Comparison of ENCODE assay signal across 10 cellular contexts in the genomic region with DNA sequence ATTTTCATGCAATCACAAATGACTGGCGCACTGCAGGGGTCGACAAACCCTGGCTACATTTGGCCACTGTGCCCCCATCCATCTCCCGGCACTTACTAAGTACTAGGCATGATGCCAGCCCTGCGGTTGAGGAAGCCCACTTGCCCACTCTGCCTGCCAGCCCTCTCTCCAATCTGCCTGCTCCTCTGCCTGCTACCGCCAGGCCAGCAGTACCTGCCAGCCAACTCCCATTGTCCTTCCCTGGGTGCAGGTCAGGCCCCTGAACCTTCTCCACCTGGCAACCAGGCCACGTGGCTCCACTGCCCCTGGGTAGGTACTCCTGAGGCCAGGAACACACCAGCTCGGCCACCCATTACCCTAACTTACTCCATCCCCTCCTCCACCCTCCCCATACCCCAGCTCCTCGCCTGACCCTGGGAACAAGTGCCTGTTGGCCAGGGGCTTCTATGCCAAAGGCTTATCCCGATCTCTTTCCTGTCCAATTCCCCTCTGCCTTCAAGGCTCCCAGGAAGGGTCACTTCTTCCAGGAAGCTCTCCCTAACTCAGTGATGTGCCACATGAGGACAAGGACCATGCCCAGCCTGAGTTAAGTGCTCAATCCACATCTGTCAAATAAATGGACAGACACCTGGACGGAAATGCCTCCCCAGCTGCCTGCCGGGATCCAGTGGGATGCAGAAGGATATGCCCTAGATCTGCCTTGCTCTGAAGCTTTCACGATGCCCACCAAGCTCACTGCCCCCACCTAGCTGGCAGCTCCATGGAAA. TPM values are rescaled to one million over a fixed set of nuclear protein-coding genes. Genes with fewer than 3 reads are reported as not detected.
DNase-seq lines count a peak whose midpoint lies in the region; ATAC-seq and TF ChIP-seq lines count a peak whose summit lies in the region.
"Had no signal": no experiment of that assay in that cellular context is flagged by ENCODE, and none has a peak within 500 bp of the region (broad histone marks: within the 10 kb centered on the region; RNA-seq: fewer than 3 reads in every experiment).

No MANE protein-coding gene starts in this region.

- TF ChIP-seq CTCF in tibial artery (IDR thresholded peaks at IDR 0.05): no peak

- H3K27ac Mint-ChIP-seq in activated naive CD4-positive, alpha-beta T cell treated with anti-CD3 and anti-CD28 coated beads, Interleukin-2, amount 10 ng/mL, durations not matched to agents 7 days and 5 days: peak overlapping the region; percentile 99
- peak overlapping the region; percentile 77 for H3K27ac Mint-ChIP-seq in activated T-helper 2 cell treated with anti-CD3 and anti-CD28 coated beads, Interferon-gamma antibody, Interleukin-2, Interleukin-4, amounts not matched to agents 10 μg/mL and 5 μg/mL and 100 μg/mL, durations not matched to agents 14 hours and 24 hours and 36 hours

- no peak for DNase-seq in activated naive CD4-positive, alpha-beta T cell treated with anti-CD3 and anti-CD28 coated beads, Interleukin-2, amount 10 ng/mL, durations not matched to agents 7 days and 5 days
- no peak for DNase-seq in activated naive CD4-positive, alpha-beta T cell (lab: John Stamatoyannopoulos, UW)
- no peak for DNase-seq in activated T-helper 2 cell treated with anti-CD3 and anti-CD28 coated beads, Interferon-gamma antibody, Interleukin-2, Interleukin-4, amounts not matched to agents 10 μg/mL and 5 μg/mL and 100 μg/mL, durations not matched to agents 14 hours and 24 hours and 36 hours (ENCODE audit: low spot score)
- DNase-seq in medulla oblongata (ENCODE audit: extremely low spot score): peak; percentile 15
- DNase-seq in tibial artery: no peak
- no peak for DNase-seq in CD1c-positive myeloid dendritic cell (ENCODE audit: extremely low spot score)
- DNase-seq: T1000 had no signal

- ATAC-seq in HG03108 (IDR thresholded peaks at IDR 0.05; ENCODE audit: unreplicated experiment): no peak
- no peak for ATAC-seq in GM18867 (IDR thresholded peaks at IDR 0.05; ENCODE audit: unreplicated experiment)

- H3K9me3 Mint-ChIP-seq in activated naive CD4-positive, alpha-beta T cell treated with anti-CD3 and anti-CD28 coated beads, Interleukin-2, amount 10 ng/mL, durations not matched to agents 7 days and 5 days: no peaks in the 10 kb centered on the region
- no peaks in the 10 kb centered on the region for H3K9me3 Mint-ChIP-seq in activated T-helper 2 cell treated with anti-CD3 and anti-CD28 coated beads, Interferon-gamma antibody, Interleukin-2, Interleukin-4, amounts not matched to agents 10 μg/mL and 5 μg/mL and 100 μg/mL, durations not matched to agents 14 hours and 24 hours and 36 hours

- H3K9me3 ChIP-seq in tibial artery: no peaks in the 10 kb centered on the region
- H3K9me3 ChIP-seq: neutrophil had no signal

- H3K4me3 ChIP-seq in tibial artery: no peak overlapping the region

- intact Hi-C loops in activated T-helper 2 cell treated with anti-CD3 and anti-CD28 coated beads, Interferon-gamma antibody, Interleukin-2, Interleukin-4, amounts not matched to agents 10 μg/mL and 5 μg/mL and 100 μg/mL, durations not matched to agents 14 hours and 24 hours and 36 hours (cut with micrococcal nuclease): no loop called here
- intact Hi-C loops in tibial artery (cut with DNase I; ENCODE audit: low total_unique reads): no loop called here

- H3K36me3 ChIP-seq in tibial artery: no peaks in the 10 kb centered on the region
- H3K36me3 ChIP-seq: neutrophil had no signal

- H3K4me3 Mint-ChIP-seq in activated naive CD4-positive, alpha-beta T cell treated with anti-CD3 and anti-CD28 coated beads, Interleukin-2, amount 10 ng/mL, durations not matched to agents 7 days and 5 days: peak overlapping the region; percentile 82
- peak overlapping the region; percentile 90 for H3K4me3 Mint-ChIP-seq in activated T-helper 2 cell treated with anti-CD3 and anti-CD28 coated beads, Interferon-gamma antibody, Interleukin-2, Interleukin-4, amounts not matched to agents 10 μg/mL and 5 μg/mL and 100 μg/mL, durations not matched to agents 14 hours and 24 hours and 36 hours (ENCODE audit: low read depth)

- H3K4me1 ChIP-seq in tibial artery: peaks cover 19 to 100% (median 96%) of the 10 kb centered on the region in 4 donors

- CTCF ChIA-PET in activated naive CD4-positive, alpha-beta T cell treated with anti-CD3 and anti-CD28 coated beads, Interleukin-2, amount 10 ng/mL, durations not matched to agents 7 days and 5 days (lab: Charles Lee): interaction anchor here (0.6 to 19.7 kb wide), 6 partner anchors 9 to 85 kb away, joined by 3 to 159 read pairs (median 23); no protein-coding TSS in a partner anchor

- H3K27ac ChIP-seq in tibial artery: peak overlapping the region; percentile 94
- H3K27ac ChIP-seq: neutrophil had no signal

- H3K4me1 Mint-ChIP-seq in activated naive CD4-positive, alpha-beta T cell treated with anti-CD3 and anti-CD28 coated beads, Interleukin-2, amount 10 ng/mL, durations not matched to agents 7 days and 5 days: peaks cover 70% of the 10 kb centered on the region
- peaks cover 76% of the 10 kb centered on the region for H3K4me1 Mint-ChIP-seq in activated T-helper 2 cell treated with anti-CD3 and anti-CD28 coated beads, Interferon-gamma antibody, Interleukin-2, Interleukin-4, amounts not matched to agents 10 μg/mL and 5 μg/mL and 100 μg/mL, durations not matched to agents 14 hours and 24 hours and 36 hours (ENCODE audit: low read depth)

- no peaks in the 10 kb centered on the region for H3K27me3 ChIP-seq in tibial artery

- H3K27me3 Mint-ChIP-seq in activated naive CD4-positive, alpha-beta T cell treated with anti-CD3 and anti-CD28 coated beads, Interleukin-2, amount 10 ng/mL, durations not matched to agents 7 days and 5 days: no peaks in the 10 kb centered on the region
- H3K27me3 Mint-ChIP-seq in activated T-helper 2 cell treated with anti-CD3 and anti-CD28 coated beads, Interferon-gamma antibody, Interleukin-2, Interleukin-4, amounts not matched to agents 10 μg/mL and 5 μg/mL and 100 μg/mL, durations not matched to agents 14 hours and 24 hours and 36 hours (ENCODE audit: low read depth): no peaks in the 10 kb centered on the region

- peaks cover 90% of the 10 kb centered on the region for H3K36me3 Mint-ChIP-seq in activated naive CD4-positive, alpha-beta T cell treated with anti-CD3 and anti-CD28 coated beads, Interleukin-2, amount 10 ng/mL, durations not matched to agents 7 days and 5 days
- H3K36me3 Mint-ChIP-seq in activated T-helper 2 cell treated with anti-CD3 and anti-CD28 coated beads, Interferon-gamma antibody, Interleukin-2, Interleukin-4, amounts not matched to agents 10 μg/mL and 5 μg/mL and 100 μg/mL, durations not matched to agents 14 hours and 24 hours and 36 hours (ENCODE audit: low read depth): peaks cover 40% of the 10 kb centered on the region

RNA-seq across cellular contexts. Expression of gene EEIG1, which starts 6.6 kb away (rescaled TPM):
- total RNA-seq in activated T-helper 2 cell treated with anti-CD3 and anti-CD28 coated beads, Interferon-gamma antibody, Interleukin-2, Interleukin-4, amounts not matched to agents 10 μg/mL and 5 μg/mL and 100 μg/mL, durations not matched to agents 14 hours and 24 hours and 36 hours: 43.8 and 53.3 TPM in 2 replicates

RNA-seq across cellular contexts. Expression of gene DPM2, which starts 36.5 kb away (rescaled TPM):
- 55.7 and 57.4 TPM in 2 replicates for total RNA-seq in activated T-helper 2 cell treated with anti-CD3 and anti-CD28 coated beads, Interferon-gamma antibody, Interleukin-2, Interleukin-4, amounts not matched to agents 10 μg/mL and 5 μg/mL and 100 μg/mL, durations not matched to agents 14 hours and 24 hours and 36 hours

RNA-seq across cellular contexts. Expression of gene PIP5KL1, which starts 43.6 kb away (rescaled TPM):
- 1.4 and 3.4 TPM in 2 replicates for total RNA-seq in activated T-helper 2 cell treated with anti-CD3 and anti-CD28 coated beads, Interferon-gamma antibody, Interleukin-2, Interleukin-4, amounts not matched to agents 10 μg/mL and 5 μg/mL and 100 μg/mL, durations not matched to agents 14 hours and 24 hours and 36 hours

RNA-seq across cellular contexts. Expression of gene ST6GALNAC4, which starts 57.3 kb away (rescaled TPM):
- total RNA-seq in activated T-helper 2 cell treated with anti-CD3 and anti-CD28 coated beads, Interferon-gamma antibody, Interleukin-2, Interleukin-4, amounts not matched to agents 10 μg/mL and 5 μg/mL and 100 μg/mL, durations not matched to agents 14 hours and 24 hours and 36 hours: 25.6 and 28.7 TPM in 2 replicates
